2 cellular contexts compared by ENCODE assay signal in the genomic region with DNA sequence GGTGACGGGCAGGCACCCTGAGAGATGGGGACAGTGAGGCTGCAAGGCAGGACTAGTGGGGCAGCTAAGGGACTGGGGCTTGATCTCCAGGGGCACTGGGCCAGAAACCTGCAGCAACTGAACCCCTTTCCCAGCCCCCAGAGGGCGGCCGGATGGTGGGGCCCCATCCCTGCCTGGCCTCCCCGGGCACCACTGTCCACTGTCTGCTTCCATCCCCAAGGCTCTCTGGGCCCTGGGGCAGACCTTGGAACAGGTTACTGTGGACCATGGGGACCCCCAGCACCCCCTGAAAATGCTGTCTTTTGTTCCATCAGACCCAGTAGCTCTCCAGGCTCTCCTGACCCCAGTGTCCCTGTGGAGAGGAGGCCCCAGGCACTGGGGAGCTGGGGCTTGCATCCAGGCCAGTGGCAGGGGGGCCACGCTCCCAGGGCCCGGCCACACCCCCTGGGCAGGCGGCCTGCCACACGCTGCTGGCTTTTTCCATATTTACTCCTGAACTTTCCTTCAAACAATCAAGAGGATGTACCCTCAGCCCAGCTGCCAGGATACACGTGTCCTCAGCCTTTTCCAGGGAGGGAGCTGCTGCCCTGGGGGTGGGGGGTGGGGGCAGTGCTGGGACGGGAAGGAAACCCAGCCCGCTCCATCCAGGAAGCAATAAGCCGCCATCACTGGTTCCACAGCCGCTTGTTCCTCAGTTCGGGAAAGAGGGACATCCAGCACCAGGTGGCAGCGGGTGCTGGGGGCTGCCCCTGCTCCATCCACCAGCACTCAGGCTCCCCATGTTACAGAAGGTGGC.
TF ChIP-seq lines count a peak whose summit lies in the region.

No MANE protein-coding gene starts in this region.

TF ChIP-seq in SK-N-SH, 30 proteins besides CTCF, POLR2A, EP300 and RAD21:
- TF ChIP-seq FOSL2 (IDR thresholded peaks at IDR 0.05; ENCODE audit: borderline replicate concordance, low read depth), result no peak
- TF ChIP-seq SMC3 (IDR thresholded peaks at IDR 0.05; ENCODE audit: low read depth, low read length), result no peak
- TF ChIP-seq MEF2A (IDR thresholded peaks at IDR 0.05; ENCODE audit: borderline replicate concordance, low read depth), result no peak
- no peak for TF ChIP-seq TEAD4 (IDR thresholded peaks at IDR 0.05; ENCODE audit: borderline replicate concordance, insufficient read depth)
- no peak for TF ChIP-seq POLR2AphosphoS5 (IDR thresholded peaks at IDR 0.05; ENCODE audit: low read depth, low read length)
- TF ChIP-seq FOXJ3 (CRISPR knock-in tag; IDR thresholded peaks at IDR 0.05), result no peak
- TF ChIP-seq USF1 (IDR thresholded peaks at IDR 0.05; ENCODE audit: borderline replicate concordance, low read depth), result no peak
- TF ChIP-seq TCF12 (IDR thresholded peaks at IDR 0.05), result no peak
- TF ChIP-seq JUND (IDR thresholded peaks at IDR 0.05), result no peak
- no peak for TF ChIP-seq ELF1 (IDR thresholded peaks at IDR 0.05)
- TF ChIP-seq REST (IDR thresholded peaks at IDR 0.05; ENCODE audit: low read depth, low read length), result no peak
- TF ChIP-seq FOXM1 (IDR thresholded peaks at IDR 0.05; ENCODE audit: low read depth), result no peak
- no peak for TF ChIP-seq RCOR1 (IDR thresholded peaks at IDR 0.05; ENCODE audit: low read length)
- TF ChIP-seq GABPA (IDR thresholded peaks at IDR 0.05; ENCODE audit: low read depth), result no peak

TF ChIP-seq in SK-N-SH treated with all-trans-retinoic acid at 6 μM for 48 hours, 23 proteins besides CTCF, POLR2A, EP300 and RAD21:
- TF ChIP-seq GLIS3 (CRISPR knock-in tag; IDR thresholded peaks at IDR 0.05), result no peak
- no peak for TF ChIP-seq ZFP3 (CRISPR knock-in tag; IDR thresholded peaks at IDR 0.05)
- TF ChIP-seq, protein P1, sequence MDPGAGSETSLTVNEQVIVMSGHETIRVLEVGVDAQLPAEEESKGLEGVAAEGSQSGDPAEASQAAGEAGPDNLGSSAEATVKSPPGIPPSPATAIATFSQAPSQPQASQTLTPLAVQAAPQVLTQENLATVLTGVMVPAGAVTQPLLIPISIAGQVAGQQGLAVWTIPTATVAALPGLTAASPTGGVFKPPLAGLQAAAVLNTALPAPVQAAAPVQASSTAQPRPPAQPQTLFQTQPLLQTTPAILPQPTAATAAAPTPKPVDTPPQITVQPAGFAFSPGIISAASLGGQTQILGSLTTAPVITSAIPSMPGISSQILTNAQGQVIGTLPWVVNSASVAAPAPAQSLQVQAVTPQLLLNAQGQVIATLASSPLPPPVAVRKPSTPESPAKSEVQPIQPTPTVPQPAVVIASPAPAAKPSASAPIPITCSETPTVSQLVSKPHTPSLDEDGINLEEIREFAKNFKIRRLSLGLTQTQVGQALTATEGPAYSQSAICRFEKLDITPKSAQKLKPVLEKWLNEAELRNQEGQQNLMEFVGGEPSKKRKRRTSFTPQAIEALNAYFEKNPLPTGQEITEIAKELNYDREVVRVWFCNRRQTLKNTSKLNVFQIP (CRISPR knock-in tag; IDR thresholded peaks at IDR 0.05; ENCODE audit: borderline replicate concordance, low read depth), result no peak
- TF ChIP-seq CSDC2 (CRISPR knock-in tag; IDR thresholded peaks at IDR 0.05), result no peak
- TF ChIP-seq ZFP30 (CRISPR knock-in tag; IDR thresholded peaks at IDR 0.05), result no peak
- no peak for TF ChIP-seq TCF4 (CRISPR knock-in tag; IDR thresholded peaks at IDR 0.05; ENCODE audit: borderline replicate concordance)
- no peak for TF ChIP-seq OSR1 (CRISPR knock-in tag; IDR thresholded peaks at IDR 0.05)
- TF ChIP-seq ZNF8 (CRISPR knock-in tag; IDR thresholded peaks at IDR 0.05), result no peak
- no peak for TF ChIP-seq BACH2 (CRISPR knock-in tag; IDR thresholded peaks at IDR 0.05; ENCODE audit: borderline replicate concordance)
- no peak for TF ChIP-seq SNAI2 (CRISPR knock-in tag; IDR thresholded peaks at IDR 0.05)
